Comparison of ENCODE assay signal across 10 cellular contexts in the genomic region with DNA sequence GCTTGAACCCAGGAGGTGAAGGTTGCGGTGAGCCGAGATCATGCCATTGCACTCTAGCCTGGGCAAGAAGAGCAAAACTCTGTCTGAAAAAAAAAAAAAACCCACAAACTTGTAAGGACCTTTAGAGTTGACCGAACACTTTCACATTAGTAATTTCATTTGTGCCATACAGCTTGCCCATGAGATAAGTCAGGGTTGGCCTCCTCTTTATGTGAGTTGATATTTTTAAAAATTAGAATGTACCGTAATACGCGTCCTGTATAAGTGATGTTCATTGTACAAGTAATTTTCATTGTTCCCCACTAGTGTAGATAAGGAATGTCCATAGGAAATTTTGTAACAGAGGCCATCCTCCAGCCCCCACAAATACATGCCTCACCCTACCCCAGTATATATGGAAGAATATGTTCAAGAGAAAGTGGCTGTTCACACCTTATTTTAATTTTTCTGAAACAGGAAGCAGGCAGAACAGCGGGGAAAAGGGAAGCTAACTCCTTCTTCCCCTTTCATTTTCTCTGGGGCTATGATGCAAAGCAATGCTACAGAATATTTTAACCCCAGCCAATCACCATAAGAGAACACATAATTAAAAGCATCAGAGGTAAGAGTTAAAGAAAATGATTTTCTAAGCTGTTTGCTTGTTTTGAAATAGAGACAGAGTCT. TPM values are rescaled to one million over a fixed set of nuclear protein-coding genes. Genes with fewer than 3 reads are reported as not detected.
DNase-seq lines count a peak whose midpoint lies in the region; ATAC-seq and TF ChIP-seq lines count a peak whose summit lies in the region.
"Had no signal": no experiment of that assay in that cellular context is flagged by ENCODE, and none has a peak within 500 bp of the region (broad histone marks: within the 10 kb centered on the region; RNA-seq: fewer than 3 reads in every experiment).

No MANE protein-coding gene starts in this region.

- no peaks in the 10 kb centered on the region for H3K9me3 ChIP-seq in transverse colon

- intact Hi-C loops in Right ventricle myocardium superior (cut with DNase I): no loop called here
- intact Hi-C loops in cardiac septum (cut with DNase I): no loop called here
- intact Hi-C loops in transverse colon (cut with DNase I; ENCODE audit: low total_unique reads): no loop called here

- WGBS in transverse colon (ENCODE audit: low coverage in 1 of 2), 2 donors: 65 to 84% methylated on average over 5 to 7 of the region's 7 CpGs

- H3K27me3 ChIP-seq in brain microvascular endothelial cell (replicated peaks) (no peaks in the 10 kb centered on the region), transverse colon (no peaks in the 10 kb centered on the region)

- peak overlapping the region; percentile 71 for H3K27ac ChIP-seq in brain microvascular endothelial cell
- H3K27ac ChIP-seq in transverse colon: peak overlapping the region in 3 of 4 donors; percentile 37 to 50 (median 41)
- H3K27ac ChIP-seq: VCaP had no signal

- DNase-seq in Right ventricle myocardium superior: no peak
- no peak for DNase-seq in cardiac septum (ENCODE audit: low spot score)
- peak; percentile 76 for DNase-seq in NOMO-1 treated with dmso at 0.1 percent for 144 hours (lab: John Stamatoyannopoulos, UW; ENCODE audit: unreplicated experiment)
- DNase-seq in brain microvascular endothelial cell: no peak
- no peak for DNase-seq in transverse colon
- DNase-seq in DMS53 (lab: John Stamatoyannopoulos, UW): no peak
- DNase-seq: head of caudate nucleus had no signal

- H3K36me3 ChIP-seq in brain microvascular endothelial cell (replicated peaks): no peaks in the 10 kb centered on the region
- H3K36me3 ChIP-seq in transverse colon: no peaks in the 10 kb centered on the region

- TF ChIP-seq EP300 in transverse colon (IDR thresholded peaks at IDR 0.05; ENCODE audit: low read depth): no peak

- no peak for TF ChIP-seq POLR2A in transverse colon (IDR thresholded peaks at IDR 0.05)

- H3K4me3 ChIP-seq in brain microvascular endothelial cell (ENCODE audit: low read depth, low read length) (no peak overlapping the region), transverse colon (no peak overlapping the region)

- peak; percentile 48 for ATAC-seq in Right ventricle myocardium superior (ENCODE audit: poor library complexity)
- no peak for ATAC-seq in GM19324 (IDR thresholded peaks at IDR 0.05; ENCODE audit: low FRiP score, unreplicated experiment)
- no peak for ATAC-seq in GM21528 (IDR thresholded peaks at IDR 0.05; ENCODE audit: low FRiP score, unreplicated experiment)

- in situ Hi-C loops in brain microvascular endothelial cell (cut with HindIII; ENCODE audit: low pct_ligation_motif_present, low sequenced_read_pairs): no loop called here
- in situ Hi-C loops in transverse colon (cut with MboI; ENCODE audit: low pct_ligation_motif_present in 1 of 4, low pct_unique_long_range_greater_than_20kb in 1 of 4, low sequenced_read_pairs in 3 of 4): no loop called here

- peaks cover 0 to 26% (median 13%) of the 10 kb centered on the region in 4 donors for H3K4me1 ChIP-seq in transverse colon

- no peak for TF ChIP-seq CTCF in brain microvascular endothelial cell (IDR thresholded peaks at IDR 0.05; ENCODE audit: low read depth, low read length, missing control alignments)
- TF ChIP-seq CTCF in transverse colon (IDR thresholded peaks at IDR 0.05): no peak

RNA-seq across cellular contexts. Expression of gene HIF1A, which starts 31.9 kb away (rescaled TPM):
- 47.1 TPM for total RNA-seq in Right ventricle myocardium superior
- total RNA-seq in cardiac septum: 73.2 TPM
- 100 to 1,000 TPM in 2 of 4 donors, 10 to 100 TPM in 2; 27.9 to 103 (median 76.1) TPM for total RNA-seq in transverse colon
